In genomic region chr18:62758591-62758990, GRCh38 we compare ENCODE assay signal across 1 cellular context.
TF ChIP-seq lines count a peak whose summit lies in the region.

No MANE protein-coding gene starts in this region.

TF ChIP-seq in GM23338, 12 proteins besides CTCF, POLR2A, EP300 and RAD21 (continued from another document):
- TF ChIP-seq, protein P1, sequence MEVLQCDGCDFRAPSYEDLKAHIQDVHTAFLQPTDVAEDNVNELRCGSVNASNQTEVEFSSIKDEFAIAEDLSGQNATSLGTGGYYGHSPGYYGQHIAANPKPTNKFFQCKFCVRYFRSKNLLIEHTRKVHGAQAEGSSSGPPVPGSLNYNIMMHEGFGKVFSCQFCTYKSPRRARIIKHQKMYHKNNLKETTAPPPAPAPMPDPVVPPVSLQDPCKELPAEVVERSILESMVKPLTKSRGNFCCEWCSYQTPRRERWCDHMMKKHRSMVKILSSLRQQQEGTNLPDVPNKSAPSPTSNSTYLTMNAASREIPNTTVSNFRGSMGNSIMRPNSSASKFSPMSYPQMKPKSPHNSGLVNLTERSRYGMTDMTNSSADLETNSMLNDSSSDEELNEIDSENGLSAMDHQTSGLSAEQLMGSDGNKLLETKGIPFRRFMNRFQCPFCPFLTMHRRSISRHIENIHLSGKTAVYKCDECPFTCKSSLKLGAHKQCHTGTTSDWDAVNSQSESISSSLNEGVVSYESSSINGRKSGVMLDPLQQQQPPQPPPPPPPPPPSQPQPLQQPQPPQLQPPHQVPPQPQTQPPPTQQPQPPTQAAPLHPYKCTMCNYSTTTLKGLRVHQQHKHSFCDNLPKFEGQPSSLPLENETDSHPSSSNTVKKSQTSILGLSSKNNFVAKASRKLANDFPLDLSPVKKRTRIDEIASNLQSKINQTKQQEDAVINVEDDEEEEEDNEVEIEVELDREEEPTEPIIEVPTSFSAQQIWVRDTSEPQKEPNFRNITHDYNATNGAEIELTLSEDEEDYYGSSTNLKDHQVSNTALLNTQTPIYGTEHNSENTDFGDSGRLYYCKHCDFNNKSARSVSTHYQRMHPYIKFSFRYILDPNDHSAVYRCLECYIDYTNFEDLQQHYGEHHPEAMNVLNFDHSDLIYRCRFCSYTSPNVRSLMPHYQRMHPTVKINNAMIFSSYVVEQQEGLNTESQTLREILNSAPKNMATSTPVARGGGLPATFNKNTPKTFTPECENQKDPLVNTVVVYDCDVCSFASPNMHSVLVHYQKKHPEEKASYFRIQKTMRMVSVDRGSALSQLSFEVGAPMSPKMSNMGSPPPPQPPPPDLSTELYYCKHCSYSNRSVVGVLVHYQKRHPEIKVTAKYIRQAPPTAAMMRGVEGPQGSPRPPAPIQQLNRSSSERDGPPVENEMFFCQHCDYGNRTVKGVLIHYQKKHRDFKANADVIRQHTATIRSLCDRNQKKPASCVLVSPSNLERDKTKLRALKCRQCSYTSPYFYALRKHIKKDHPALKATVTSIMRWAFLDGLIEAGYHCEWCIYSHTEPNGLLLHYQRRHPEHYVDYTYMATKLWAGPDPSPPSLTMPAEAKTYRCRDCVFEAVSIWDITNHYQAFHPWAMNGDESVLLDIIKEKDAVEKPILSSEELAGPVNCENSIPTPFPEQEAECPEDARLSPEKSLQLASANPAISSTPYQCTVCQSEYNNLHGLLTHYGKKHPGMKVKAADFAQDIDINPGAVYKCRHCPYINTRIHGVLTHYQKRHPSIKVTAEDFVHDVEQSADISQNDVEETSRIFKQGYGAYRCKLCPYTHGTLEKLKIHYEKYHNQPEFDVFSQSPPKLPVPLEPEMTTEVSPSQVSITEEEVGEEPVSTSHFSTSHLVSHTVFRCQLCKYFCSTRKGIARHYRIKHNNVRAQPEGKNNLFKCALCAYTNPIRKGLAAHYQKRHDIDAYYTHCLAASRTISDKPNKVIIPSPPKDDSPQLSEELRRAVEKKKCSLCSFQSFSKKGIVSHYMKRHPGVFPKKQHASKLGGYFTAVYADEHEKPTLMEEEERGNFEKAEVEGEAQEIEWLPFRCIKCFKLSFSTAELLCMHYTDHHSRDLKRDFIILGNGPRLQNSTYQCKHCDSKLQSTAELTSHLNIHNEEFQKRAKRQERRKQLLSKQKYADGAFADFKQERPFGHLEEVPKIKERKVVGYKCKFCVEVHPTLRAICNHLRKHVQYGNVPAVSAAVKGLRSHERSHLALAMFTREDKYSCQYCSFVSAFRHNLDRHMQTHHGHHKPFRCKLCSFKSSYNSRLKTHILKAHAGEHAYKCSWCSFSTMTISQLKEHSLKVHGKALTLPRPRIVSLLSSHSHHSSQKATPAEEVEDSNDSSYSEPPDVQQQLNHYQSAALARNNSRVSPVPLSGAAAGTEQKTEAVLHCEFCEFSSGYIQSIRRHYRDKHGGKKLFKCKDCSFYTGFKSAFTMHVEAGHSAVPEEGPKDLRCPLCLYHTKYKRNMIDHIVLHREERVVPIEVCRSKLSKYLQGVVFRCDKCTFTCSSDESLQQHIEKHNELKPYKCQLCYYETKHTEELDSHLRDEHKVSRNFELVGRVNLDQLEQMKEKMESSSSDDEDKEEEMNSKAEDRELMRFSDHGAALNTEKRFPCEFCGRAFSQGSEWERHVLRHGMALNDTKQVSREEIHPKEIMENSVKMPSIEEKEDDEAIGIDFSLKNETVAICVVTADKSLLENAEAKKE (CRISPR knock-in tag; IDR thresholded peaks at IDR 0.05): no peak
- TF ChIP-seq, protein P2, sequence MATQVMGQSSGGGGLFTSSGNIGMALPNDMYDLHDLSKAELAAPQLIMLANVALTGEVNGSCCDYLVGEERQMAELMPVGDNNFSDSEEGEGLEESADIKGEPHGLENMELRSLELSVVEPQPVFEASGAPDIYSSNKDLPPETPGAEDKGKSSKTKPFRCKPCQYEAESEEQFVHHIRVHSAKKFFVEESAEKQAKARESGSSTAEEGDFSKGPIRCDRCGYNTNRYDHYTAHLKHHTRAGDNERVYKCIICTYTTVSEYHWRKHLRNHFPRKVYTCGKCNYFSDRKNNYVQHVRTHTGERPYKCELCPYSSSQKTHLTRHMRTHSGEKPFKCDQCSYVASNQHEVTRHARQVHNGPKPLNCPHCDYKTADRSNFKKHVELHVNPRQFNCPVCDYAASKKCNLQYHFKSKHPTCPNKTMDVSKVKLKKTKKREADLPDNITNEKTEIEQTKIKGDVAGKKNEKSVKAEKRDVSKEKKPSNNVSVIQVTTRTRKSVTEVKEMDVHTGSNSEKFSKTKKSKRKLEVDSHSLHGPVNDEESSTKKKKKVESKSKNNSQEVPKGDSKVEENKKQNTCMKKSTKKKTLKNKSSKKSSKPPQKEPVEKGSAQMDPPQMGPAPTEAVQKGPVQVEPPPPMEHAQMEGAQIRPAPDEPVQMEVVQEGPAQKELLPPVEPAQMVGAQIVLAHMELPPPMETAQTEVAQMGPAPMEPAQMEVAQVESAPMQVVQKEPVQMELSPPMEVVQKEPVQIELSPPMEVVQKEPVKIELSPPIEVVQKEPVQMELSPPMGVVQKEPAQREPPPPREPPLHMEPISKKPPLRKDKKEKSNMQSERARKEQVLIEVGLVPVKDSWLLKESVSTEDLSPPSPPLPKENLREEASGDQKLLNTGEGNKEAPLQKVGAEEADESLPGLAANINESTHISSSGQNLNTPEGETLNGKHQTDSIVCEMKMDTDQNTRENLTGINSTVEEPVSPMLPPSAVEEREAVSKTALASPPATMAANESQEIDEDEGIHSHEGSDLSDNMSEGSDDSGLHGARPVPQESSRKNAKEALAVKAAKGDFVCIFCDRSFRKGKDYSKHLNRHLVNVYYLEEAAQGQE (IDR thresholded peaks at IDR 0.05; ENCODE audit: unreplicated experiment): no peak
- no peak for TF ChIP-seq ZNF114 (CRISPR knock-in tag; IDR thresholded peaks at IDR 0.05)
- TF ChIP-seq POLR2AphosphoS5 (IDR thresholded peaks at IDR 0.05; ENCODE audit: low read depth): no peak
TF ChIP-seq in GM23338: peak in this region for 0.
